ENCODE assay signal across 18 cellular contexts in the genomic region with DNA sequence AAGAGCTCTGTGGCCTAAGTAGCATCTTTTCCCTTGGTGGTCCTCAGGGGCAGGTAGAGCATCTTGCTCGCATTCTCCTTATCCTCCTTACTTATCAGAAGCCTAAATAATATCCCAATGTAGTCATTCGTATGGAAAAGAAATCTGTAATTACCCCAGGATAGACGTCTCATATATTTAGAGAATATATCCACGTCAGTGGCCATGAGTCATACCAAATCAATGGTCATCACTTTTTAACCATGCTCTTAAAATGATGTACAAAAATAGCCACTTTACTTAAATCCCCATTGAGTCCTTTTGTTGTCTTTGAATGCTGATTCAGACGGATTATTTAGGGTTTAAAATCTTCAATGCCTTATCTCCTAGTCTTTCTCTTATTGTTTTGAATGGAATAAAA.
DNase-seq lines count a peak whose midpoint lies in the region; ATAC-seq, FAIRE-seq and TF ChIP-seq lines count a peak whose summit lies in the region.
"Had no signal": no experiment of that assay in that cellular context is flagged by ENCODE, and none has a peak within 500 bp of the region (broad histone marks: within the 10 kb centered on the region; RNA-seq: fewer than 3 reads in every experiment).

No MANE protein-coding gene starts in this region.

- H3K4me2 ChIP-seq in astrocyte (ENCODE audit: low read length) = no peak overlapping the region
- H3K4me2 ChIP-seq: A549 had no signal

- no peaks in the 10 kb centered on the region for H3K36me3 ChIP-seq in astrocyte (ENCODE audit: insufficient read depth, low read length)
- H3K36me3 ChIP-seq in prostate gland = no peaks in the 10 kb centered on the region
- H3K36me3 ChIP-seq: BE2C had no signal

- H3K4me3 Mint-ChIP-seq in HFFc6 (no peak overlapping the region), astrocyte (ENCODE audit: unreplicated experiment) (no peak overlapping the region)
- H3K4me3 Mint-ChIP-seq: CD4-positive, alpha-beta memory T cell; H9 had no signal

- H3K36me3 Mint-ChIP-seq in HFFc6 (ENCODE audit: low read depth) (no peaks in the 10 kb centered on the region), astrocyte (ENCODE audit: low read depth, unreplicated experiment) (no peaks in the 10 kb centered on the region)
- H3K36me3 Mint-ChIP-seq: CD4-positive, alpha-beta memory T cell had no signal

- H3K9me3 Mint-ChIP-seq in HFFc6 (no peaks in the 10 kb centered on the region), astrocyte (ENCODE audit: unreplicated experiment) (peaks cover under 1% of the 10 kb centered on the region)
- H3K9me3 Mint-ChIP-seq: H9 had no signal

- no peak overlapping the region for H3K4me3 ChIP-seq in astrocyte (ENCODE audit: insufficient read depth, low read depth, low read length)
- H3K4me3 ChIP-seq in fibroblast of the aortic adventitia (ENCODE audit: low read depth, low read length) = no peak overlapping the region
- no peak overlapping the region for H3K4me3 ChIP-seq in prostate gland
- H3K4me3 ChIP-seq: A549 had no signal

- H3K9me3 ChIP-seq in astrocyte (ENCODE audit: insufficient read depth, low read depth, low read length) = no peaks in the 10 kb centered on the region
- H3K9me3 ChIP-seq in prostate gland = no peaks in the 10 kb centered on the region
- H3K9me3 ChIP-seq: A549, BE2C had no signal

- H3K27ac Mint-ChIP-seq in HFFc6 = peak overlapping the region; percentile 20; the same call in 1 of the 2 replicates
- no peak overlapping the region for H3K27ac Mint-ChIP-seq in astrocyte (ENCODE audit: unreplicated experiment)
- H3K27ac Mint-ChIP-seq: CD4-positive, alpha-beta memory T cell; H9 had no signal

- H3K27me3 Mint-ChIP-seq in HFFc6 (ENCODE audit: insufficient read depth) (no peaks in the 10 kb centered on the region; the same call in 1 of the 2 replicates), astrocyte (ENCODE audit: low read depth, unreplicated experiment) (no peaks in the 10 kb centered on the region)
- H3K27me3 Mint-ChIP-seq: CD4-positive, alpha-beta memory T cell had no signal

- H3K27me3 ChIP-seq in astrocyte (ENCODE audit: insufficient read depth, low read length) = no peaks in the 10 kb centered on the region
- no peaks in the 10 kb centered on the region for H3K27me3 ChIP-seq in prostate gland (replicated peaks; ENCODE audit: insufficient read depth)
- H3K27me3 ChIP-seq: BE2C had no signal

- ATAC-seq in HG02852 (IDR thresholded peaks at IDR 0.05; ENCODE audit: unreplicated experiment) = no peak
- no peak for ATAC-seq in GM21737 (IDR thresholded peaks at IDR 0.05; ENCODE audit: unreplicated experiment)
- ATAC-seq: A549 had no signal

- TF ChIP-seq CTCF in HFFc6 (IDR thresholded peaks at IDR 0.05) = no peak
- no peak for TF ChIP-seq CTCF in astrocyte (IDR thresholded peaks at IDR 0.05; ENCODE audit: insufficient read depth, low read depth, low read length)
- no peak for TF ChIP-seq CTCF in fibroblast of the aortic adventitia (IDR thresholded peaks at IDR 0.05; ENCODE audit: insufficient read depth, low read length)
- no peak for TF ChIP-seq CTCF in prostate gland (IDR thresholded peaks at IDR 0.05)

- H3K4me1 Mint-ChIP-seq in HFFc6 (ENCODE audit: low read depth) (peaks cover 47% of the 10 kb centered on the region), astrocyte (ENCODE audit: low read depth, unreplicated experiment) (peaks cover 1% of the 10 kb centered on the region)
- H3K4me1 Mint-ChIP-seq: CD4-positive, alpha-beta memory T cell; H9 had no signal

- no peak for TF ChIP-seq POLR2A in prostate gland (IDR thresholded peaks at IDR 0.05)

- H2AFZ ChIP-seq in astrocyte (ENCODE audit: low read depth, low read length) = no peak overlapping the region

- DNase-seq in EL (peak; percentile 23), HFFc6 (peak; percentile 39), astrocyte (ENCODE audit: low read depth) (peak; percentile 26), fibroblast of the aortic adventitia (ENCODE audit: low read depth) (peak; percentile 38), prostate gland (ENCODE audit: low spot score) (no peak)
- no peak for DNase-seq in activated CD4-positive, alpha-beta T cell treated with anti-CD3 and anti-CD28 coated beads for 4 hours
- DNase-seq: BE2C; CD4-positive, alpha-beta memory T cell; COR-L47; DMS153; DMS79 treated with DMSO at 0.1 percent for 48 hours; GOT3; H9 had no signal

- H4K20me1 ChIP-seq in astrocyte (ENCODE audit: insufficient read depth, low read length) = no peaks in the 10 kb centered on the region

- no peak for FAIRE-seq in astrocyte (lab: Jason Lieb, UNC)
- FAIRE-seq: A549, D721Med had no signal

- no peaks in the 10 kb centered on the region for H3K79me2 ChIP-seq in astrocyte (ENCODE audit: insufficient read depth, low read length)

- intact Hi-C loops in prostate gland (cut with DNase I) = no loop called here

- H3K9ac ChIP-seq in astrocyte (ENCODE audit: low read length) = no peak overlapping the region

- H3K27ac ChIP-seq in astrocyte (ENCODE audit: low read depth, low read length) = no peak overlapping the region
- H3K27ac ChIP-seq in prostate gland = no peak overlapping the region
- H3K27ac ChIP-seq: A549, C4-2B had no signal

- WGBS in prostate gland = 83% methylated on average over 5 of the region's 5 CpGs

- H3K4me1 ChIP-seq in astrocyte (ENCODE audit: insufficient read depth, low read length) = peaks cover 5% of the 10 kb centered on the region
- H3K4me1 ChIP-seq in prostate gland (replicated peaks) = no peaks in the 10 kb centered on the region
- H3K4me1 ChIP-seq: A549 had no signal

Comparison
In these comparisons a context has a peak if more than half of its experiments do, and no peak if none do; other contexts are left out.
1. DNase-seq: peak in EL (single experiment), HFFc6 (single experiment), astrocyte (single experiment) and fibroblast of the aortic adventitia (single experiment); none in prostate gland (single experiment) and activated CD4-positive, alpha-beta T cell treated with anti-CD3 and anti-CD28 coated beads for 4 hours (0 of 2).